Comparison of ENCODE assay signal across 8 cellular contexts in the genomic region with DNA sequence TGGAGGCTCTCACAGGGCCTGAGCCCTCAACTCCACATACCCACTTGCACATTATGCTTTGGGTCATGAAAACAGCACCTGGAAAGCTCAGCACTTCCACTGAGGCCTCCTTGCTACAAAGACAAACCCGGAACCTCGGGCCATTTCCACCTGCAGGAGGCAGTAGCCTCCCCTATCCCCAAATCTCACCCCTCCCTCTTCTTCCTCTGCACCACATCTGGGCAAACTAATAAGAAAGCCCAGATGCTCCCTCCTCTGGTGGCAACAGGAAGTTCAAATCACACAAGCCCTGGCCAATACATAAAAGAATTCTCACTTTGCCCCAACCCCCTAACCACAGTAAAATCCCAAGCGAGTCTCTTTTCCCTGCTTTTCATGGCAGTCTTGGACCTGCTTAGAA.
DNase-seq lines count a peak whose midpoint lies in the region; ATAC-seq and TF ChIP-seq lines count a peak whose summit lies in the region.

No MANE protein-coding gene starts in this region.

- H3K27me3 Mint-ChIP-seq in immature natural killer cell (ENCODE audit: low read depth in 3 of 3): no peaks in the 10 kb centered on the region

- no peak overlapping the region for H3K27ac Mint-ChIP-seq in immature natural killer cell

- ATAC-seq in GM21529 (IDR thresholded peaks at IDR 0.05; ENCODE audit: unreplicated experiment): peak; percentile 79

- H3K36me3 Mint-ChIP-seq in immature natural killer cell: no peaks in the 10 kb centered on the region

- no peak overlapping the region for H3K4me3 Mint-ChIP-seq in immature natural killer cell

- H3K4me1 Mint-ChIP-seq in immature natural killer cell: no peaks in the 10 kb centered on the region

- no peak overlapping the region for H3K4me3 ChIP-seq in LNCaP clone FGC (ENCODE audit: low read depth, low read length)
- H3K4me3 ChIP-seq in epithelial cell of proximal tubule (ENCODE audit: low read depth, low read length): no peak overlapping the region

- peaks cover 4 to 38% (median 11%) of the 10 kb centered on the region in 6 donors for H3K9me3 Mint-ChIP-seq in immature natural killer cell

- TF ChIP-seq CTCF in LNCaP clone FGC (IDR thresholded peaks at IDR 0.05; ENCODE audit: control insufficient read depth, extremely low read depth, insufficient read depth) (peak; percentile 44), epithelial cell of proximal tubule (conservative IDR thresholded peaks at IDR 0.05; ENCODE audit: low read depth, low read length) (peak; percentile 67)

- DNase-seq in Daoy (ENCODE audit: low read depth) (peak; percentile 0), LNCaP clone FGC (ENCODE audit: low read depth) (peak; percentile 2), epithelial cell of proximal tubule (ENCODE audit: low read depth) (no peak), NCI-H1436 treated with DMSO at 0.1 percent for 48 hours (lab: John Stamatoyannopoulos, UW) (no peak), LoVo (ENCODE audit: low spot score) (no peak), immature natural killer cell (no peak), NOMO-1 treated with DMSO at 0.1 percent for 48 hours (lab: John Stamatoyannopoulos, UW; ENCODE audit: unreplicated experiment) (no peak)

Comparison
In these comparisons a context has a peak if more than half of its experiments do, and no peak if none do; other contexts are left out.
1. DNase-seq: peak in Daoy (single experiment) and LNCaP clone FGC (single experiment); none in epithelial cell of proximal tubule (single experiment), NCI-H1436 treated with DMSO at 0.1 percent for 48 hours (single experiment), LoVo (single experiment), immature natural killer cell (0 of 3) and NOMO-1 treated with DMSO at 0.1 percent for 48 hours (single experiment).